13 cellular contexts compared by ENCODE assay signal in genomic region chr20:50423758-50424157, GRCh38.
DNase-seq lines count a peak whose midpoint lies in the region; ATAC-seq and TF ChIP-seq lines count a peak whose summit lies in the region.
"Had no signal": no experiment of that assay in that cellular context is flagged by ENCODE, and none has a peak within 500 bp of the region (broad histone marks: within the 10 kb centered on the region; RNA-seq: fewer than 3 reads in every experiment).

No MANE protein-coding gene starts in this region.

- no peak overlapping the region for H3K4me3 Mint-ChIP-seq in activated naive CD8-positive, alpha-beta T cell treated with anti-CD3 and anti-CD28 coated beads, Interleukin-2, amount 50 U/mL, for 24 hours
- H3K4me3 Mint-ChIP-seq: natural killer cell; stimulated activated naive CD8-positive, alpha-beta T cell treated with anti-CD3 and anti-CD28 coated beads, Interleukin-15, Interleukin-2, amounts not matched to agents 100 ng/mL and 50 ng/mL, for 24 hours had no signal

- peaks cover 0 to 47% (median 17%) of the 10 kb centered on the region in 3 donors for H3K4me1 ChIP-seq in gastroesophageal sphincter
- H3K4me1 ChIP-seq in skeletal muscle satellite cell (ENCODE audit: control insufficient read depth, insufficient read depth, low read length): peaks cover 35% of the 10 kb centered on the region

- ATAC-seq in gastroesophageal sphincter (no peak), HG02973 (IDR thresholded peaks at IDR 0.05; ENCODE audit: unreplicated experiment) (no peak)
- ATAC-seq in activated naive CD8-positive, alpha-beta T cell treated with anti-CD3 and anti-CD28 coated beads, Interleukin-2, amount 50 U/mL, for 24 hours: no peak
- ATAC-seq: natural killer cell had no signal

- no peaks in the 10 kb centered on the region for H3K4me1 Mint-ChIP-seq in activated naive CD8-positive, alpha-beta T cell treated with anti-CD3 and anti-CD28 coated beads, Interleukin-2, amount 50 U/mL, for 24 hours

- DNase-seq in AG04450 (ENCODE audit: low read depth, low spot score) (no peak), HK-2 (ENCODE audit: unreplicated experiment) (no peak)
- no peak for DNase-seq in stimulated activated CD4-positive, alpha-beta T cell treated with anti-CD3 and anti-CD28 coated beads, Interleukin-2, amount 100 ng/mL, for 48 hours
- DNase-seq in activated naive CD8-positive, alpha-beta T cell treated with anti-CD3 and anti-CD28 coated beads, Interleukin-2, amount 50 U/mL, for 24 hours: no peak
- DNase-seq: activated effector memory CD4-positive, alpha-beta T cell treated with Interleukin-2 at 50 U/mL for 16 hours; DMS79 treated with DMSO at 0.1 percent for 48 hours; MM.1S; natural killer cell had no signal

- WGBS in gastroesophageal sphincter (ENCODE audit: low coverage in 1 of 2), 2 donors: 77 to 92% methylated on average over 5 to 6 of the region's 6 CpGs

- CTCF ChIA-PET in AG04450 (lab: Charles Lee): no interaction called here

- peak overlapping the region; percentile 47 for H3K27ac ChIP-seq in AG04450 (ENCODE audit: low read depth, low read length)
- H3K27ac ChIP-seq in VCaP: peak overlapping the region; percentile 81; the same call in 1 of the 2 replicates
- peak overlapping the region in 3 of 4 donors; percentile 70 to 96 (median 75) for H3K27ac ChIP-seq in gastroesophageal sphincter

- H3K36me3 Mint-ChIP-seq in activated naive CD8-positive, alpha-beta T cell treated with anti-CD3 and anti-CD28 coated beads, Interleukin-2, amount 50 U/mL, for 24 hours (ENCODE audit: low read depth): no peaks in the 10 kb centered on the region
- H3K36me3 Mint-ChIP-seq: natural killer cell had no signal

- TF ChIP-seq POLR2A in gastroesophageal sphincter (IDR thresholded peaks at IDR 0.05): no peak

- POLR2A ChIA-PET in AG04450 (lab: Yijun Ruan, JAX): interaction anchor here (1.5 kb wide), 1 partner anchor 11 kb away, joined by 4 read pairs; no protein-coding TSS in a partner anchor

- TF ChIP-seq EP300 in gastroesophageal sphincter (IDR thresholded peaks at IDR 0.05): no peak

- H3K27me3 ChIP-seq in AG04450 (ENCODE audit: control insufficient read depth, insufficient read depth, low read length) (peaks cover 3% of the 10 kb centered on the region), gastroesophageal sphincter (no peaks in the 10 kb centered on the region), skeletal muscle satellite cell (ENCODE audit: control insufficient read depth, insufficient read depth, low read length) (no peaks in the 10 kb centered on the region)

- H3K9ac ChIP-seq in skeletal muscle satellite cell (ENCODE audit: low read depth, low read length): peak overlapping the region; percentile 56

- H3K36me3 ChIP-seq in gastroesophageal sphincter (no peaks in the 10 kb centered on the region), skeletal muscle satellite cell (ENCODE audit: insufficient read depth, low read length) (no peaks in the 10 kb centered on the region)

- H3K27ac Mint-ChIP-seq in activated naive CD8-positive, alpha-beta T cell treated with anti-CD3 and anti-CD28 coated beads, Interleukin-2, amount 50 U/mL, for 24 hours: no peak overlapping the region
- H3K27ac Mint-ChIP-seq: natural killer cell; stimulated activated naive CD8-positive, alpha-beta T cell treated with anti-CD3 and anti-CD28 coated beads, Interleukin-15, Interleukin-2, amounts not matched to agents 100 ng/mL and 50 ng/mL, for 24 hours had no signal

- TF ChIP-seq CTCF in AG04450 (IDR thresholded peaks at IDR 0.05; ENCODE audit: low read depth, low read length) (no peak), VCaP (conservative IDR thresholded peaks at IDR 0.05) (no peak), gastroesophageal sphincter (IDR thresholded peaks at IDR 0.05) (no peak)

- H3K4me3 ChIP-seq in AG04450 (ENCODE audit: low read depth, low read length): no peak overlapping the region
- H3K4me3 ChIP-seq in gastroesophageal sphincter: no peak overlapping the region
- no peak overlapping the region for H3K4me3 ChIP-seq in skeletal muscle satellite cell (ENCODE audit: low read length)

- H3K9me3 Mint-ChIP-seq in activated naive CD8-positive, alpha-beta T cell treated with anti-CD3 and anti-CD28 coated beads, Interleukin-2, amount 50 U/mL, for 24 hours: peaks cover 6% of the 10 kb centered on the region
- H3K9me3 Mint-ChIP-seq: natural killer cell; stimulated activated naive CD8-positive, alpha-beta T cell treated with anti-CD3 and anti-CD28 coated beads, Interleukin-15, Interleukin-2, amounts not matched to agents 100 ng/mL and 50 ng/mL, for 24 hours had no signal

- H3K27me3 Mint-ChIP-seq in activated naive CD8-positive, alpha-beta T cell treated with anti-CD3 and anti-CD28 coated beads, Interleukin-2, amount 50 U/mL, for 24 hours: peaks cover 5% of the 10 kb centered on the region

- H3K4me2 ChIP-seq in skeletal muscle satellite cell (ENCODE audit: low read length): peak overlapping the region; percentile 24

- H3K9me3 ChIP-seq in AG04450 (ENCODE audit: control insufficient read depth, insufficient read depth, low read length) (peaks cover 15% of the 10 kb centered on the region), gastroesophageal sphincter (no peaks in the 10 kb centered on the region), skeletal muscle satellite cell (replicated peaks; ENCODE audit: low read length) (no peaks in the 10 kb centered on the region)
